ENCODE assay signal across 22 cellular contexts in genomic region chr2:132417430-132418035, GRCh38. TPM values are rescaled to one million over a fixed set of nuclear protein-coding genes. Genes with fewer than 3 reads are reported as not detected.
DNase-seq lines count a peak whose midpoint lies in the region; ATAC-seq and TF ChIP-seq lines count a peak whose summit lies in the region.
"Had no signal": no experiment of that assay in that cellular context is flagged by ENCODE, and none has a peak within 500 bp of the region (broad histone marks: within the 10 kb centered on the region; RNA-seq: fewer than 3 reads in every experiment).

No MANE protein-coding gene starts in this region.

- H2AK9ac ChIP-seq in IMR-90 (replicated peaks; ENCODE audit: low read depth, low read length, poor library complexity): peak overlapping the region; percentile 92

- H3K18ac ChIP-seq in IMR-90 (ENCODE audit: low read depth, low read length) (no peak overlapping the region), mesendoderm (ENCODE audit: low read length) (no peak overlapping the region)

- peaks cover 71% of the 10 kb centered on the region for H3K4me1 Mint-ChIP-seq in brain
- H3K4me1 Mint-ChIP-seq: activated naive CD8-positive, alpha-beta T cell treated with anti-CD3 and anti-CD28 coated beads, Interleukin-2, amount 10 ng/mL, durations not matched to agents 7 days and 5 days; CD8-positive, alpha-beta memory T cell; stimulated activated memory B cell treated with anti-CD40 and anti-IgM and Interleukin-4, amounts not matched to agents 10 μg/mL and 1 μg/mL and 100 μg/mL, for 72 hours had no signal

- H3K4me2 ChIP-seq in IMR-90 (ENCODE audit: low read depth, low read length) (no peak overlapping the region), mesendoderm (ENCODE audit: low read length) (no peak overlapping the region), smooth muscle cell (no peak overlapping the region)

- H4K20me1 ChIP-seq in IMR-90 (ENCODE audit: insufficient read depth, low read length): no peaks in the 10 kb centered on the region
- no peaks in the 10 kb centered on the region for H4K20me1 ChIP-seq in smooth muscle cell (ENCODE audit: low read depth)

- H3K9me3 ChIP-seq in IMR-90 (ENCODE audit: control insufficient read depth, insufficient read depth, low read length) (no peaks in the 10 kb centered on the region), smooth muscle cell (replicated peaks; ENCODE audit: low read depth) (no peaks in the 10 kb centered on the region)
- H3K9me3 ChIP-seq: esophagus squamous epithelium, thyroid gland had no signal

- H3K56ac ChIP-seq in IMR-90 (ENCODE audit: extremely low read depth, insufficient read depth, low read length) (no peak overlapping the region), mesendoderm (ENCODE audit: low read length) (peak overlapping the region; percentile 28)

- H3K27me3 ChIP-seq in IMR-90 (ENCODE audit: control insufficient read depth, insufficient read depth, low read length) (no peaks in the 10 kb centered on the region), mesendoderm (ENCODE audit: insufficient read depth, low read length, poor library complexity) (no peaks in the 10 kb centered on the region), smooth muscle cell (ENCODE audit: low read depth) (peaks cover 7% of the 10 kb centered on the region)
- H3K27me3 ChIP-seq: thyroid gland had no signal

- peaks cover 0 to 4% (median 0%) of the 10 kb centered on the region in 5 experiments for H3K9me3 Mint-ChIP-seq in brain
- H3K9me3 Mint-ChIP-seq: activated naive CD8-positive, alpha-beta T cell treated with anti-CD3 and anti-CD28 coated beads, Interleukin-2, amount 10 ng/mL, durations not matched to agents 7 days and 5 days; activated T-helper 1 cell treated with anti-CD3 and anti-CD28 coated beads, Interleukin-12 subunit alpha, Interleukin-12 subunit beta, Interleukin-2, Interleukin-4 antibody, amounts not matched to agents 30 ng/mL and 10 ng/mL and 1 ng/mL, durations not matched to agents 14 hours and 24 hours and 36 hours; stimulated activated memory B cell treated with anti-CD40 and anti-IgM and Interleukin-4, amounts not matched to agents 10 μg/mL and 1 μg/mL and 100 μg/mL, for 72 hours; T-helper 2 cell treated with Interferon-gamma antibody and Interleukin-4, amounts not matched to agents 5 μg/mL and 100 μg/mL, for 36 hours had no signal

- H3K4ac ChIP-seq in IMR-90 (ENCODE audit: low read depth, low read length) (peak overlapping the region; percentile 92; the same call in 1 of the 2 replicates), mesendoderm (ENCODE audit: low read depth, low read length) (no peak overlapping the region)

- H3K23ac ChIP-seq in IMR-90 (ENCODE audit: low read depth, low read length) (no peak overlapping the region), mesendoderm (ENCODE audit: low read length) (no peak overlapping the region)

- H4K91ac ChIP-seq in IMR-90 (ENCODE audit: insufficient read depth, low read depth, low read length): 0 out of 2 replicates have a peak overlapping the region, but pooled peaks have one; percentile 80

- no peaks in the 10 kb centered on the region for H3K79me2 ChIP-seq in mesendoderm (ENCODE audit: control insufficient read depth, insufficient read depth, low read length)
- no peaks in the 10 kb centered on the region for H3K79me2 ChIP-seq in smooth muscle cell (ENCODE audit: low read depth)

- H2BK15ac ChIP-seq in IMR-90 (ENCODE audit: low read depth, low read length) (peak overlapping the region; percentile 61; the same call in 2 of the 3 replicates), mesendoderm (replicated peaks; ENCODE audit: low read depth) (no peak overlapping the region)

- H3K9ac ChIP-seq in IMR-90 (ENCODE audit: low read depth, low read length) (no peak overlapping the region), mesendoderm (ENCODE audit: low read length) (no peak overlapping the region), smooth muscle cell (ENCODE audit: low read depth) (no peak overlapping the region)

- H3K27me3 Mint-ChIP-seq in brain: peaks cover 9% of the 10 kb centered on the region

- dilution Hi-C loops in IMR-90 (cut with HindIII; ENCODE audit: low sequenced_read_pairs, unreplicated experiment): no loop called here

- TF ChIP-seq RAD21 in IMR-90 (IDR thresholded peaks at IDR 0.05; ENCODE audit: low read length): no peak

- CTCF ChIA-PET in IMR-90 (lab: Yijun Ruan, JAX): no interaction called here

- no peak overlapping the region for H3K27ac ChIP-seq in IMR-90 (ENCODE audit: insufficient read depth, low read length)
- H3K27ac ChIP-seq in mesendoderm (ENCODE audit: low read depth, low read length): no peak overlapping the region
- H3K27ac ChIP-seq in smooth muscle cell (ENCODE audit: low read depth): no peak overlapping the region

- H4K8ac ChIP-seq in IMR-90 (ENCODE audit: low read depth in 2 of 2, low read length in 2 of 2): peak overlapping the region in 1 of 2 experiments; percentile 70; a peak in 2 of 4 replicates
- H4K8ac ChIP-seq in mesendoderm (ENCODE audit: low read depth, low read length): no peak overlapping the region

- H3K36me3 ChIP-seq in IMR-90 (ENCODE audit: control insufficient read depth, insufficient read depth, low read length) (no peaks in the 10 kb centered on the region), mesendoderm (ENCODE audit: control insufficient read depth, insufficient read depth, low read length) (no peaks in the 10 kb centered on the region), smooth muscle cell (ENCODE audit: low read depth) (no peaks in the 10 kb centered on the region)
- H3K36me3 ChIP-seq: esophagus squamous epithelium, thyroid gland had no signal

- no TSS peak for BruUV-seq in IMR-90 (replicated peaks; lab: Mats Ljungman, UMichigan)

- peaks cover 11% of the 10 kb centered on the region for H3K9me1 ChIP-seq in IMR-90 (ENCODE audit: insufficient read depth, low read length)

- peak overlapping the region; percentile 71; the same call in 1 of the 2 replicates for H2BK20ac ChIP-seq in IMR-90 (ENCODE audit: low read depth, low read length)

- peak overlapping the region; percentile 74 for H2AFZ ChIP-seq in IMR-90 (replicated peaks; ENCODE audit: low read length, poor library complexity)
- H2AFZ ChIP-seq in smooth muscle cell (ENCODE audit: low read depth): no peak overlapping the region

- peak overlapping the region; percentile 39 to 83 (median 65) for H3K4me3 Mint-ChIP-seq in brain
- H3K4me3 Mint-ChIP-seq: activated naive CD8-positive, alpha-beta T cell treated with anti-CD3 and anti-CD28 coated beads, Interleukin-2, amount 10 ng/mL, durations not matched to agents 7 days and 5 days; activated T-helper 1 cell treated with anti-CD3 and anti-CD28 coated beads, Interleukin-12 subunit alpha, Interleukin-12 subunit beta, Interleukin-2, Interleukin-4 antibody, amounts not matched to agents 30 ng/mL and 10 ng/mL and 1 ng/mL, durations not matched to agents 14 hours and 24 hours and 36 hours; CD8-positive, alpha-beta memory T cell; naive thymus-derived CD8-positive, alpha-beta T cell; stimulated activated memory B cell treated with anti-CD40 and anti-IgM and Interleukin-4, amounts not matched to agents 10 μg/mL and 1 μg/mL and 100 μg/mL, for 72 hours; T-helper 2 cell treated with Interferon-gamma antibody and Interleukin-4, amounts not matched to agents 5 μg/mL and 100 μg/mL, for 36 hours had no signal

- in situ Hi-C loops in IMR-90 (cut with MboI; ENCODE audit: low sequenced_read_pairs): no loop called here

- H3K4me1 ChIP-seq in IMR-90 (ENCODE audit: control insufficient read depth, insufficient read depth, low read length): peaks cover 10% of the 10 kb centered on the region
- peaks cover 8% of the 10 kb centered on the region for H3K4me1 ChIP-seq in mesendoderm (ENCODE audit: control insufficient read depth, low read depth, low read length)
- H3K4me1 ChIP-seq in smooth muscle cell (ENCODE audit: low read depth): no peaks in the 10 kb centered on the region

- intact Hi-C loops in IMR-90 (cut with micrococcal nuclease): loop anchor here (5.0 kb wide), 1 partner anchor 60 kb away; no protein-coding TSS in a partner anchor

- TF ChIP-seq POLR2A in IMR-90 (IDR thresholded peaks at IDR 0.05; ENCODE audit: low read depth, low read length): no peak

- TF ChIP-seq CTCF in IMR-90 (conservative IDR thresholded peaks at IDR 0.05; ENCODE audit: low read depth, low read length) (no peak), brain (conservative IDR thresholded peaks at IDR 0.05) (no peak), smooth muscle cell (IDR thresholded peaks at IDR 0.05; ENCODE audit: borderline replicate concordance, insufficient read depth, poor library complexity, severe bottlenecking) (no peak)

- H3K27ac Mint-ChIP-seq in brain: peak overlapping the region in 4 of 5 experiments; percentile 4 to 68 (median 23)
- H3K27ac Mint-ChIP-seq: activated naive CD8-positive, alpha-beta T cell treated with anti-CD3 and anti-CD28 coated beads, Interleukin-2, amount 10 ng/mL, durations not matched to agents 7 days and 5 days; activated T-helper 1 cell treated with anti-CD3 and anti-CD28 coated beads, Interleukin-12 subunit alpha, Interleukin-12 subunit beta, Interleukin-2, Interleukin-4 antibody, amounts not matched to agents 30 ng/mL and 10 ng/mL and 1 ng/mL, durations not matched to agents 14 hours and 24 hours and 36 hours; CD8-positive, alpha-beta memory T cell; naive thymus-derived CD8-positive, alpha-beta T cell; stimulated activated memory B cell treated with anti-CD40 and anti-IgM and Interleukin-4, amounts not matched to agents 10 μg/mL and 1 μg/mL and 100 μg/mL, for 72 hours; T-helper 2 cell treated with Interferon-gamma antibody and Interleukin-4, amounts not matched to agents 5 μg/mL and 100 μg/mL, for 36 hours had no signal

- no peaks in the 10 kb centered on the region for H3K36me3 Mint-ChIP-seq in brain
- H3K36me3 Mint-ChIP-seq: activated naive CD8-positive, alpha-beta T cell treated with anti-CD3 and anti-CD28 coated beads, Interleukin-2, amount 10 ng/mL, durations not matched to agents 7 days and 5 days; CD8-positive, alpha-beta memory T cell; stimulated activated memory B cell treated with anti-CD40 and anti-IgM and Interleukin-4, amounts not matched to agents 10 μg/mL and 1 μg/mL and 100 μg/mL, for 72 hours had no signal

- H3K4me3 ChIP-seq in IMR-90 (ENCODE audit: insufficient read depth, low read depth, low read length) (no peak overlapping the region), mesendoderm (ENCODE audit: low read length) (no peak overlapping the region), smooth muscle cell (peak overlapping the region; percentile 54)

- H4K5ac ChIP-seq in IMR-90 (ENCODE audit: low read depth, low read length): no peak overlapping the region
- H4K5ac ChIP-seq in mesendoderm (ENCODE audit: low read length): no peak overlapping the region

- H2BK120ac ChIP-seq in IMR-90 (ENCODE audit: low read depth, low read length) (peak overlapping the region; percentile 83), mesendoderm (ENCODE audit: low read depth, low read length) (no peak overlapping the region)

- DNase-seq in IMR-90 (no peak), mesendoderm (no peak), smooth muscle cell (lab: John Stamatoyannopoulos, UW; ENCODE audit: unreplicated experiment) (no peak), A172 (ENCODE audit: low spot score) (no peak), MV-4-11 (lab: John Stamatoyannopoulos, UW) (no peak), AML-193 (lab: John Stamatoyannopoulos, UW) (no peak)
- DNase-seq: activated naive CD8-positive, alpha-beta T cell treated with anti-CD3 and anti-CD28 coated beads, Interleukin-2, amount 10 ng/mL, durations not matched to agents 7 days and 5 days; CD8-positive, alpha-beta memory T cell; EL; esophagus squamous epithelium; H7; naive thymus-derived CD8-positive, alpha-beta T cell; NCI-H2029; NCI-H524 had no signal

- no peak overlapping the region for H2BK5ac ChIP-seq in IMR-90 (ENCODE audit: low read depth, low read length, poor library complexity, severe bottlenecking)
- no peak overlapping the region for H2BK5ac ChIP-seq in mesendoderm (ENCODE audit: low read length)

- H3K79me1 ChIP-seq in IMR-90 (ENCODE audit: low read depth in 1 of 2, low read length in 2 of 2): peaks cover 0 to 6% of the 10 kb centered on the region in 2 experiments; a peak in 3 of 4 replicates
- no peaks in the 10 kb centered on the region for H3K79me1 ChIP-seq in mesendoderm (ENCODE audit: low read length)

- WGBS in IMR-90 (ENCODE audit: extremely low coverage in 2 of 2, insufficient read length in 1 of 2), 2 experiments: 96% methylated on average over 17 of the region's 30 CpGs; no CpG with 5 or more reads in 1 of the 2 experiments
- WGBS in mesendoderm (ENCODE audit: extremely low coverage, insufficient coverage, low lambda C conversion rate): no CpG with 5 or more reads among the region's 30 CpGs
- WGBS in smooth muscle cell (ENCODE audit: low lambda C conversion rate): 97% methylated on average over 30 of the region's 30 CpGs

- POLR2A ChIA-PET in IMR-90 (lab: Charles Lee; ENCODE audit: unreplicated experiment): no interaction called here

- no peak for ATAC-seq in IMR-90 (ENCODE audit: low read depth)
- no peak for ATAC-seq in GM21717 (IDR thresholded peaks at IDR 0.05; ENCODE audit: unreplicated experiment)
- ATAC-seq: naive thymus-derived CD8-positive, alpha-beta T cell; stimulated activated memory B cell treated with anti-CD40 and anti-IgM and Interleukin-4, amounts not matched to agents 10 μg/mL and 1 μg/mL and 100 μg/mL, for 72 hours had no signal

- H3F3A ChIP-seq in smooth muscle cell (ENCODE audit: low read depth): peaks cover 10% of the 10 kb centered on the region

- H3K14ac ChIP-seq in IMR-90 (replicated peaks; ENCODE audit: low read depth, low read length): no peak overlapping the region

- H2AK5ac ChIP-seq in IMR-90 (ENCODE audit: low read depth, low read length) (peak overlapping the region; percentile 81), mesendoderm (ENCODE audit: low read length) (peak overlapping the region; percentile 24)

RNA-seq across cellular contexts. Expression of gene GPR39, which starts 0.9 kb away (rescaled TPM):
- total RNA-seq in IMR-90 (2012; rRNA removed) (7.2 and 9.0 TPM in 2 replicates), smooth muscle cell (0.90 and 1.4 TPM in 2 replicates)
- polyA plus RNA-seq in IMR-90 (2012; rRNA removed) (4.4 and 5.4 TPM in 2 replicates), brain (ENCODE audit: insufficient read depth, low read depth, low replicate concordance) (not detected), smooth muscle cell (0.87 and 2.4 TPM in 2 replicates)
- polyA plus RNA-seq in IMR-90 (2012; cell fraction: cytosol; rRNA removed): 3.5 and 6.1 TPM in 2 replicates
- polyA plus RNA-seq in IMR-90 (2012; cell fraction: nucleus; rRNA removed; ENCODE audit: low replicate concordance): 2.0 and 4.2 TPM in 2 replicates
- polyA plus RNA-seq in mesendoderm (2013, experiment 1 of 2): 2.4 TPM
- 2.5 TPM for polyA plus RNA-seq in mesendoderm (2013, experiment 2 of 2)
- 3.6 and 4.7 TPM in 2 replicates for total RNA-seq in A172 (2014; rRNA removed; shearing (Covaris generic))
- total RNA-seq: activated naive CD8-positive, alpha-beta T cell treated with anti-CD3 and anti-CD28 coated beads, Interleukin-2, amount 10 ng/mL, durations not matched to agents 7 days and 5 days; activated T-helper 1 cell treated with anti-CD3 and anti-CD28 coated beads, Interleukin-12 subunit alpha, Interleukin-12 subunit beta, Interleukin-2, Interleukin-4 antibody, amounts not matched to agents 30 ng/mL and 10 ng/mL and 1 ng/mL, durations not matched to agents 14 hours and 24 hours and 36 hours; cardiac septum; CD8-positive, alpha-beta memory T cell; naive thymus-derived CD8-positive, alpha-beta T cell; pulmonary artery endothelial cell had no signal
- polyA plus RNA-seq: CD8-positive, alpha-beta memory T cell; naive thymus-derived CD8-positive, alpha-beta T cell had no signal
